8 cellular contexts compared by ENCODE assay signal in genomic region chr4:146095091-146095690, GRCh38.
DNase-seq lines count a peak whose midpoint lies in the region; ATAC-seq and TF ChIP-seq lines count a peak whose summit lies in the region.

No MANE protein-coding gene starts in this region.

- 36% methylated on average over 4 of the region's 4 CpGs for WGBS in mammary epithelial cell (ENCODE audit: low coverage, missing lambda C conversion rate)
- WGBS in mesendoderm (ENCODE audit: extremely low coverage, insufficient coverage, low lambda C conversion rate) = no CpG with 5 or more reads among the region's 4 CpGs

- peak overlapping the region in 1 of 3 donors; percentile 11 for H3K27ac Mint-ChIP-seq in CD4-positive, CD25-positive, alpha-beta regulatory T cell

- H3K36me3 ChIP-seq in CD4-positive, CD25-positive, alpha-beta regulatory T cell (ENCODE audit: control insufficient read depth, insufficient read depth, low read length) = no peaks in the 10 kb centered on the region
- H3K36me3 ChIP-seq in mammary epithelial cell (ENCODE audit: insufficient read depth, low read length) = no peaks in the 10 kb centered on the region
- no peaks in the 10 kb centered on the region for H3K36me3 ChIP-seq in mesendoderm (ENCODE audit: control insufficient read depth, insufficient read depth, low read length)

- no peak overlapping the region for H4K5ac ChIP-seq in mesendoderm (ENCODE audit: low read length)

- no peak overlapping the region for H2BK5ac ChIP-seq in mesendoderm (ENCODE audit: low read length)

- in situ Hi-C loops in mammary epithelial cell (cut with MboI; ENCODE audit: low sequenced_read_pairs in 2 of 2) = loop anchor here in 1 of 2 donors (25.0 kb wide), 1 partner anchor 817 kb away; no protein-coding TSS in a partner anchor

- intact Hi-C loops in mammary epithelial cell (cut with micrococcal nuclease) = loop anchor here (1.0 to 10.0 kb wide), 4 partner anchors 81 to 822 kb away; no protein-coding TSS in a partner anchor

- H3K27me3 Mint-ChIP-seq in CD4-positive, CD25-positive, alpha-beta regulatory T cell = peaks cover 13% of the 10 kb centered on the region

- H3K36me3 Mint-ChIP-seq in CD4-positive, CD25-positive, alpha-beta regulatory T cell = no peaks in the 10 kb centered on the region

- H3K4me1 ChIP-seq in CD4-positive, CD25-positive, alpha-beta regulatory T cell (ENCODE audit: control insufficient read depth, insufficient read depth, low read length, poor library complexity, severe bottlenecking) = no peaks in the 10 kb centered on the region
- H3K4me1 ChIP-seq in mammary epithelial cell (ENCODE audit: insufficient read depth, low read length) = no peaks in the 10 kb centered on the region
- H3K4me1 ChIP-seq in mesendoderm (ENCODE audit: control insufficient read depth, low read depth, low read length) = no peaks in the 10 kb centered on the region

- H2BK120ac ChIP-seq in mesendoderm (ENCODE audit: low read depth, low read length) = no peak overlapping the region

- no peak overlapping the region for H3K4me3 ChIP-seq in CD4-positive, CD25-positive, alpha-beta regulatory T cell (ENCODE audit: low read depth, low read length)
- H3K4me3 ChIP-seq in mammary epithelial cell (replicated peaks in 1 of 3; ENCODE audit: insufficient read depth in 1 of 3, low read depth in 2 of 3, low read length in 3 of 3) (no peak overlapping the region), mesendoderm (ENCODE audit: low read length) (no peak overlapping the region)

- peak; percentile 1 to 52 (median 3) for DNase-seq in CD4-positive, CD25-positive, alpha-beta regulatory T cell
- DNase-seq in NCI-H345 treated with DMSO at 0.1 percent for 48 hours (lab: John Stamatoyannopoulos, UW; ENCODE audit: unreplicated experiment) (peak; percentile 7), mammary epithelial cell (peak; percentile 35), mesendoderm (peak; percentile 63), activated gamma-delta T cell treated with Interleukin-2 at 50 U/mL for 16 hours (no peak)

- H3K4me2 ChIP-seq in mammary epithelial cell (ENCODE audit: insufficient read depth, low read depth, low read length) (no peak overlapping the region), mesendoderm (ENCODE audit: low read length) (no peak overlapping the region)

- H3K4me3 Mint-ChIP-seq in CD4-positive, CD25-positive, alpha-beta regulatory T cell = no peak overlapping the region

- no TSS peak for BruUV-seq in mammary epithelial cell (replicated peaks; lab: Mats Ljungman, UMichigan)

- peaks cover 0 to 4% (median 0%) of the 10 kb centered on the region in 7 donors for H3K9me3 Mint-ChIP-seq in CD4-positive, CD25-positive, alpha-beta regulatory T cell

- H3K56ac ChIP-seq in mesendoderm (ENCODE audit: low read length) = no peak overlapping the region

- H4K8ac ChIP-seq in mesendoderm (ENCODE audit: low read depth, low read length) = no peak overlapping the region

- H4K20me1 ChIP-seq in mammary epithelial cell (ENCODE audit: insufficient read depth, low read length) = no peaks in the 10 kb centered on the region

- no peak overlapping the region for H3K4ac ChIP-seq in mesendoderm (ENCODE audit: low read depth, low read length)

- dilution Hi-C loops in mammary epithelial cell (cut with HindIII; ENCODE audit: low sequenced_read_pairs) = no loop called here

- H3K18ac ChIP-seq in mesendoderm (ENCODE audit: low read length) = no peak overlapping the region

- H3K79me2 ChIP-seq in mammary epithelial cell (ENCODE audit: insufficient read depth, low read length) (no peaks in the 10 kb centered on the region), mesendoderm (ENCODE audit: control insufficient read depth, insufficient read depth, low read length) (no peaks in the 10 kb centered on the region)

- no peak overlapping the region for H3K23ac ChIP-seq in mesendoderm (ENCODE audit: low read length)

- H3K4me1 Mint-ChIP-seq in CD4-positive, CD25-positive, alpha-beta regulatory T cell = no peaks in the 10 kb centered on the region

- no peaks in the 10 kb centered on the region for H3K9me3 ChIP-seq in CD4-positive, CD25-positive, alpha-beta regulatory T cell (ENCODE audit: control insufficient read depth in 2 of 2, low read length in 2 of 2)
- H3K9me3 ChIP-seq in mammary epithelial cell (replicated peaks; ENCODE audit: insufficient read depth, low read length) = no peaks in the 10 kb centered on the region

- no peaks in the 10 kb centered on the region for H3K27me3 ChIP-seq in CD4-positive, CD25-positive, alpha-beta regulatory T cell (ENCODE audit: control insufficient read depth, insufficient read depth, low read length)
- H3K27me3 ChIP-seq in mammary epithelial cell (ENCODE audit: insufficient read depth, low read length) (no peaks in the 10 kb centered on the region), mesendoderm (ENCODE audit: insufficient read depth, low read length, poor library complexity) (no peaks in the 10 kb centered on the region)

- H3K27ac ChIP-seq in CD4-positive, CD25-positive, alpha-beta regulatory T cell (ENCODE audit: insufficient read depth, low read length, poor library complexity, severe bottlenecking) = no peak overlapping the region
- no peak overlapping the region for H3K27ac ChIP-seq in mammary epithelial cell (ENCODE audit: insufficient read depth, low read depth, low read length)
- H3K27ac ChIP-seq in mesendoderm (ENCODE audit: low read depth, low read length) = no peak overlapping the region

- no peaks in the 10 kb centered on the region for H3K79me1 ChIP-seq in mesendoderm (ENCODE audit: low read length)

- no peak overlapping the region for H3K9ac ChIP-seq in mammary epithelial cell (ENCODE audit: insufficient read depth, low read length)
- H3K9ac ChIP-seq in mesendoderm (ENCODE audit: low read length) = no peak overlapping the region

- no peak overlapping the region for H2AFZ ChIP-seq in mammary epithelial cell (ENCODE audit: low read depth, low read length)

- CTCF ChIA-PET in mammary epithelial cell (lab: Charles Lee; ENCODE audit: low non-redundant PET) = interaction anchor here (0.5 to 0.7 kb wide), 3 partner anchors 10 to 1283 kb away, joined by 3 to 4 read pairs (median 3); no protein-coding TSS in a partner anchor

- ATAC-seq in CD4-positive, CD25-positive, alpha-beta regulatory T cell (ENCODE audit: low read depth in 2 of 2) = no peak
- ATAC-seq in GM21737 (IDR thresholded peaks at IDR 0.05; ENCODE audit: unreplicated experiment) (no peak), HG03457 (IDR thresholded peaks at IDR 0.05; ENCODE audit: unreplicated experiment) (no peak)

- TF ChIP-seq CTCF in GM12873 (IDR thresholded peaks at IDR 0.05; ENCODE audit: insufficient read depth, low read depth, low read length, missing control alignments) (peak; percentile 72), mammary epithelial cell (conservative IDR thresholded peaks at IDR 0.05 in 1 of 2, IDR thresholded peaks at IDR 0.05 in 1 of 2; ENCODE audit: extremely low read depth in 1 of 2, insufficient read depth in 1 of 2, low read depth in 1 of 2, low read length in 2 of 2) (peak; percentile 86 to 87)

- H2BK15ac ChIP-seq in mesendoderm (replicated peaks; ENCODE audit: low read depth) = no peak overlapping the region

- no peak overlapping the region for H2AK5ac ChIP-seq in mesendoderm (ENCODE audit: low read length)
